38 cellular contexts compared by ENCODE assay signal in the genomic region with DNA sequence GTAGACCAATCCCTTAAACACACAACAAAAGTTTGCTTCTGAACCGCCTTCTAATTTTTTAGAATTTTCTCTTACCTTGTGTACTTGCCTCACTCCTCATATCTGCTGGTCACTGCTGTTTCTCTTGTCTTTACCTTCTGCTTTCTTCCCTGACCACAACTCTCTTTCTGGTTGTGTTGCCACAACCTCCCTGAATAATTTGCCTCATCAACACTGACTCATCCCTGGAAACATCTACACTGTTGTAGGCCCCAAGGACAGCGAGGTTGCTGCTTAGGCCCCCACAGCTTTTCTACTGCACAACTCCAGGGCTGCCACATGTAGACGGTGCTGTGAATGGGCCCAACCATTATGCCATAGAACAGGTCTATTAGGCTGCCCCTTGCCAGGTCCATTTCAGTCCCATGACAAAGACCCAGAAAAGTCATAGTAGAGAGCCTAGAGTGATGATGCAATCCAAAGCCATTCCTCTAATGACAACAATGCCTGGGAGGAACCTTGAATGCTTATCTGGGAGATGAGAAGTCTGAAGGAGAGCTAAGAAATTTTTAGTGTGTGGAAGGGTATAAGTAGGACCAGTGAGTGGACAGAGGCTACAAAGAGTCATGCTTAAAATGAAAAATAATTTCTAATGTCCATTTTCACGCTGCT. TPM values are rescaled to one million over a fixed set of nuclear protein-coding genes. Genes with fewer than 3 reads are reported as not detected.
DNase-seq lines count a peak whose midpoint lies in the region; ATAC-seq and TF ChIP-seq lines count a peak whose summit lies in the region.
"Had no signal": no experiment of that assay in that cellular context is flagged by ENCODE, and none has a peak within 500 bp of the region (broad histone marks: within the 10 kb centered on the region; RNA-seq: fewer than 3 reads in every experiment).

No MANE protein-coding gene starts in this region.

- intact Hi-C loops in activated CD4-positive, alpha-beta T cell treated with anti-CD3 and anti-CD28 coated beads, Interleukin-2, amount 10 ng/mL, durations not matched to agents 24 days and 14 days (cut with micrococcal nuclease) = no loop called here
- intact Hi-C loops in Right ventricle myocardium superior (cut with DNase I) = no loop called here

- TF ChIP-seq CTCF in epithelial cell of esophagus (IDR thresholded peaks at IDR 0.05; ENCODE audit: insufficient read depth, low read depth, low read length, missing control alignments) = no peak

- no peaks in the 10 kb centered on the region for H3K4me1 Mint-ChIP-seq in activated CD4-positive, alpha-beta T cell treated with anti-CD3 and anti-CD28 coated beads, Interleukin-2, amount 10 ng/mL, durations not matched to agents 24 days and 14 days
- H3K4me1 Mint-ChIP-seq: CD14-positive monocyte had no signal

- no peak overlapping the region for H3K4me3 Mint-ChIP-seq in activated CD4-positive, alpha-beta T cell treated with anti-CD3 and anti-CD28 coated beads, Interleukin-2, amount 10 ng/mL, durations not matched to agents 24 days and 14 days
- H3K4me3 Mint-ChIP-seq: activated CD8-positive, alpha-beta T cell treated with anti-CD3 and anti-CD28 coated beads for 36 hours; activated naive CD4-positive, alpha-beta T cell treated with anti-CD3 and anti-CD28 coated beads for 36 hours; activated T-helper 1 cell treated with anti-CD3 and anti-CD28 coated beads, Interleukin-12 subunit alpha, Interleukin-12 subunit beta, Interleukin-2, Interleukin-4 antibody, amounts not matched to agents 30 ng/mL and 10 ng/mL and 1 ng/mL, durations not matched to agents 14 hours and 24 hours and 36 hours; CD14-positive monocyte; dendritic cell treated with granulocyte-macrophage colony-stimulating factor and Interleukin-4, amounts not matched to agents 40 ng/mL and 50 ng/mL, for 4 days; natural killer cell treated with Interleukin-12 subunit alpha and Interleukin-12 subunit beta and Interleukin-15 and Interleukin-18, amount 100 ng/mL, for 72 hours; stimulated activated effector memory CD8-positive, alpha-beta T cell treated with anti-CD3 and anti-CD28 coated beads, Interleukin-12 subunit alpha, Interleukin-12 subunit beta, amount 100 ng/mL, for 72 hours had no signal

- peak; percentile 27 for DNase-seq in activated CD4-positive, alpha-beta T cell treated with anti-CD3 and anti-CD28 coated beads, Interleukin-2, amount 10 ng/mL, durations not matched to agents 24 days and 14 days
- DNase-seq in activated CD4-positive, alpha-beta T cell treated with anti-CD3 and anti-CD28 coated beads for 48 hours = no peak
- DNase-seq in OCI-M1 (lab: John Stamatoyannopoulos, UW) (peak; percentile 71), epithelial cell of esophagus (ENCODE audit: low read depth) (peak; percentile 58), stromal cell of bone marrow (ENCODE audit: low read depth) (peak; percentile 13), NCI-H1092 (lab: John Stamatoyannopoulos, UW) (no peak), Right ventricle myocardium superior (no peak)
- DNase-seq: 8988T; activated CD4-positive, CD25-positive, alpha-beta regulatory T cell treated with anti-CD3 and anti-CD28 coated beads, Interleukin-2, amount 50 U/mL, for 72 hours; activated CD8-positive, alpha-beta memory T cell treated with anti-CD3 and anti-CD28 coated beads, Interleukin-2, amount 50 U/mL, for 48 hours; activated CD8-positive, alpha-beta T cell treated with anti-CD3 and anti-CD28 coated beads for 36 hours; activated naive CD4-positive, alpha-beta T cell treated with anti-CD3 and anti-CD28 coated beads for 36 hours; DND-41; esophagus squamous epithelium; gastrocnemius medialis; GOT3; Kasumi-1; left cardiac atrium; NCI-H1105 treated with DMSO at 0.1 percent for 48 hours; NCI-H187 treated with DMSO at 0.1 percent for 48 hours; NCI-H510A treated with DMSO at 0.1 percent for 48 hours; NK-92 treated with Interleukin-12 subunit alpha and Interleukin-12 subunit beta, amount 100 ng/mL, for 24 hours; occipital lobe; PC-9; SHP77; stimulated activated CD4-positive, alpha-beta T cell treated with anti-CD3 and anti-CD28 coated beads, Interleukin-15, amount 100 ng/mL, for 24 hours; substantia nigra; upper lobe of right lung had no signal

- ATAC-seq in HG03280 (IDR thresholded peaks at IDR 0.05; ENCODE audit: unreplicated experiment) = no peak
- ATAC-seq in Right ventricle myocardium superior (ENCODE audit: poor library complexity) = no peak
- ATAC-seq: activated CD8-positive, alpha-beta T cell treated with anti-CD3 and anti-CD28 coated beads for 36 hours; gastrocnemius medialis; left cardiac atrium; natural killer cell treated with Interleukin-12 subunit alpha and Interleukin-12 subunit beta and Interleukin-15 and Interleukin-18, amount 100 ng/mL, for 72 hours; stimulated activated effector memory CD8-positive, alpha-beta T cell treated with anti-CD3 and anti-CD28 coated beads, Interleukin-12 subunit alpha, Interleukin-12 subunit beta, amount 100 ng/mL, for 72 hours; upper lobe of right lung had no signal

- H3K27me3 Mint-ChIP-seq in activated CD4-positive, alpha-beta T cell treated with anti-CD3 and anti-CD28 coated beads, Interleukin-2, amount 10 ng/mL, durations not matched to agents 24 days and 14 days = peaks cover 3% of the 10 kb centered on the region
- H3K27me3 Mint-ChIP-seq: dendritic cell treated with granulocyte-macrophage colony-stimulating factor and Interleukin-4, amounts not matched to agents 40 ng/mL and 50 ng/mL, for 4 days had no signal

- H3K4me3 ChIP-seq in epithelial cell of esophagus (ENCODE audit: low read length) = no peak overlapping the region
- H3K4me3 ChIP-seq: esophagus squamous epithelium, gastrocnemius medialis, PC-9, upper lobe of right lung had no signal

- H3K27ac Mint-ChIP-seq in activated CD4-positive, alpha-beta T cell treated with anti-CD3 and anti-CD28 coated beads, Interleukin-2, amount 10 ng/mL, durations not matched to agents 24 days and 14 days = no peak overlapping the region
- H3K27ac Mint-ChIP-seq: activated CD8-positive, alpha-beta T cell treated with anti-CD3 and anti-CD28 coated beads for 36 hours; activated naive CD4-positive, alpha-beta T cell treated with anti-CD3 and anti-CD28 coated beads for 36 hours; activated T-helper 1 cell treated with anti-CD3 and anti-CD28 coated beads, Interleukin-12 subunit alpha, Interleukin-12 subunit beta, Interleukin-2, Interleukin-4 antibody, amounts not matched to agents 30 ng/mL and 10 ng/mL and 1 ng/mL, durations not matched to agents 14 hours and 24 hours and 36 hours; CD14-positive monocyte; dendritic cell treated with granulocyte-macrophage colony-stimulating factor and Interleukin-4, amounts not matched to agents 40 ng/mL and 50 ng/mL, for 4 days; natural killer cell treated with Interleukin-12 subunit alpha and Interleukin-12 subunit beta and Interleukin-15 and Interleukin-18, amount 100 ng/mL, for 72 hours; stimulated activated effector memory CD8-positive, alpha-beta T cell treated with anti-CD3 and anti-CD28 coated beads, Interleukin-12 subunit alpha, Interleukin-12 subunit beta, amount 100 ng/mL, for 72 hours had no signal

- no peaks in the 10 kb centered on the region for H3K36me3 Mint-ChIP-seq in activated CD4-positive, alpha-beta T cell treated with anti-CD3 and anti-CD28 coated beads, Interleukin-2, amount 10 ng/mL, durations not matched to agents 24 days and 14 days (ENCODE audit: low read depth)
- H3K36me3 Mint-ChIP-seq: CD14-positive monocyte; stimulated activated effector memory CD8-positive, alpha-beta T cell treated with anti-CD3 and anti-CD28 coated beads, Interleukin-12 subunit alpha, Interleukin-12 subunit beta, amount 100 ng/mL, for 72 hours had no signal

- peaks cover 25% of the 10 kb centered on the region for H3K9me3 Mint-ChIP-seq in activated CD4-positive, alpha-beta T cell treated with anti-CD3 and anti-CD28 coated beads, Interleukin-2, amount 10 ng/mL, durations not matched to agents 24 days and 14 days

RNA-seq across cellular contexts. Expression of gene LCE5A, which starts 36.6 kb away (rescaled TPM):
- total RNA-seq in activated CD4-positive, alpha-beta T cell treated with anti-CD3 and anti-CD28 coated beads, Interleukin-2, amount 10 ng/mL, durations not matched to agents 24 days and 14 days = not detected in 2 replicates
- not detected for total RNA-seq in Right ventricle myocardium superior
- total RNA-seq: activated CD8-positive, alpha-beta T cell treated with anti-CD3 and anti-CD28 coated beads for 36 hours; activated naive CD4-positive, alpha-beta T cell treated with anti-CD3 and anti-CD28 coated beads for 36 hours; activated T-helper 1 cell treated with anti-CD3 and anti-CD28 coated beads, Interleukin-12 subunit alpha, Interleukin-12 subunit beta, Interleukin-2, Interleukin-4 antibody, amounts not matched to agents 30 ng/mL and 10 ng/mL and 1 ng/mL, durations not matched to agents 14 hours and 24 hours and 36 hours; gastrocnemius medialis; left cardiac atrium; lung microvascular endothelial cell; mucosa of gallbladder; natural killer cell treated with Interleukin-12 subunit alpha and Interleukin-12 subunit beta and Interleukin-15 and Interleukin-18, amount 100 ng/mL, for 72 hours; occipital lobe; PC-9; pulmonary artery endothelial cell; T-helper 2 cell treated with Interferon-gamma antibody and Interleukin-4, amounts not matched to agents 100 ng/mL and 5 ng/mL, for 36 hours; upper lobe of right lung had no signal

RNA-seq across cellular contexts. Expression of gene CRCT1, which starts 40.3 kb away (rescaled TPM):
- not detected in 2 replicates for total RNA-seq in activated CD4-positive, alpha-beta T cell treated with anti-CD3 and anti-CD28 coated beads, Interleukin-2, amount 10 ng/mL, durations not matched to agents 24 days and 14 days
- not detected for total RNA-seq in Right ventricle myocardium superior
- total RNA-seq: activated CD8-positive, alpha-beta T cell treated with anti-CD3 and anti-CD28 coated beads for 36 hours; activated naive CD4-positive, alpha-beta T cell treated with anti-CD3 and anti-CD28 coated beads for 36 hours; activated T-helper 1 cell treated with anti-CD3 and anti-CD28 coated beads, Interleukin-12 subunit alpha, Interleukin-12 subunit beta, Interleukin-2, Interleukin-4 antibody, amounts not matched to agents 30 ng/mL and 10 ng/mL and 1 ng/mL, durations not matched to agents 14 hours and 24 hours and 36 hours; gastrocnemius medialis; left cardiac atrium; lung microvascular endothelial cell; mucosa of gallbladder; natural killer cell treated with Interleukin-12 subunit alpha and Interleukin-12 subunit beta and Interleukin-15 and Interleukin-18, amount 100 ng/mL, for 72 hours; occipital lobe; PC-9; pulmonary artery endothelial cell; T-helper 2 cell treated with Interferon-gamma antibody and Interleukin-4, amounts not matched to agents 100 ng/mL and 5 ng/mL, for 36 hours; upper lobe of right lung had no signal

RNA-seq across cellular contexts. Expression of gene CRNN, which starts 59.9 kb away (rescaled TPM):
- not detected in 2 replicates for total RNA-seq in activated CD4-positive, alpha-beta T cell treated with anti-CD3 and anti-CD28 coated beads, Interleukin-2, amount 10 ng/mL, durations not matched to agents 24 days and 14 days
- total RNA-seq in Right ventricle myocardium superior = not detected
- total RNA-seq: activated CD8-positive, alpha-beta T cell treated with anti-CD3 and anti-CD28 coated beads for 36 hours; activated naive CD4-positive, alpha-beta T cell treated with anti-CD3 and anti-CD28 coated beads for 36 hours; activated T-helper 1 cell treated with anti-CD3 and anti-CD28 coated beads, Interleukin-12 subunit alpha, Interleukin-12 subunit beta, Interleukin-2, Interleukin-4 antibody, amounts not matched to agents 30 ng/mL and 10 ng/mL and 1 ng/mL, durations not matched to agents 14 hours and 24 hours and 36 hours; gastrocnemius medialis; left cardiac atrium; lung microvascular endothelial cell; mucosa of gallbladder; natural killer cell treated with Interleukin-12 subunit alpha and Interleukin-12 subunit beta and Interleukin-15 and Interleukin-18, amount 100 ng/mL, for 72 hours; occipital lobe; PC-9; pulmonary artery endothelial cell; T-helper 2 cell treated with Interferon-gamma antibody and Interleukin-4, amounts not matched to agents 100 ng/mL and 5 ng/mL, for 36 hours; upper lobe of right lung had no signal

Comparison
In these comparisons a context has a peak if more than half of its experiments do, and no peak if none do; other contexts are left out.
1. DNase-seq: peak in activated CD4-positive, alpha-beta T cell treated with anti-CD3 and anti-CD28 coated beads, Interleukin-2, amount 10 ng/mL, durations not matched to agents 24 days and 14 days (single experiment), OCI-M1 (single experiment), epithelial cell of esophagus (single experiment) and stromal cell of bone marrow (single experiment); none in activated CD4-positive, alpha-beta T cell treated with anti-CD3 and anti-CD28 coated beads for 48 hours (single experiment), NCI-H1092 (single experiment) and Right ventricle myocardium superior (single experiment).